ENCODE assay signal across 20 cellular contexts in the genomic region with DNA sequence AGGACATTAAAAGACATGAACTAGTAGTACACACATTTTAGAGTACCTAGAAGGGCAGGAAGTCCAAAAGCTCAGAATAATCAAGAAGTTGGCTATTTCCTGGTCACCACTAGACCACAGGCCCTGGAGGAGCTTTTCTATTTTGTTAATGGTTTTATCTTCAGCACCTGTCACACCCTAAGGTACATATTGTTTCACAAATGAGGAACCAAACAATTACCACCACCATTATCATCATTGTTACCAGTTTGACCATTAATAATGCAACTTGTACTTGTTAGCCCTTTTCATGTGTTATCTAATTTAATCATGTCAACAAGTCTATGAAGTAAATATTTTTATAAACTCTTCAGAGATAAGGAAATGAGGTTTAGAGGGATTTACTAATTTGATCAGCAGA.
"Had no signal": no experiment of that assay in that cellular context is flagged by ENCODE, and none has a peak within 500 bp of the region (broad histone marks: within the 10 kb centered on the region; RNA-seq: fewer than 3 reads in every experiment).

No MANE protein-coding gene starts in this region.

- H3K36me3 ChIP-seq: breast epithelium, SJCRH30 had no signal

- H3K9me3 ChIP-seq: breast epithelium, SJCRH30, SK-N-SH had no signal

- H3K4me3 Mint-ChIP-seq: activated CD4-positive, alpha-beta T cell treated with anti-CD3 and anti-CD28 coated beads, Interleukin-2, amount 10 ng/mL, durations not matched to agents 24 days and 14 days; activated naive CD8-positive, alpha-beta T cell treated with anti-CD3 and anti-CD28 coated beads, Interleukin-2, amount 10 ng/mL, durations not matched to agents 7 days and 5 days; WTC11 had no signal

- H3K27me3 Mint-ChIP-seq: activated CD4-positive, alpha-beta T cell treated with anti-CD3 and anti-CD28 coated beads, Interleukin-2, amount 10 ng/mL, durations not matched to agents 24 days and 14 days; activated naive CD8-positive, alpha-beta T cell treated with anti-CD3 and anti-CD28 coated beads, Interleukin-2, amount 10 ng/mL, durations not matched to agents 7 days and 5 days; IgD-negative memory B cell had no signal

- H3K27ac ChIP-seq: breast epithelium, SJCRH30 had no signal

- H3K9ac ChIP-seq: SK-N-SH had no signal

- H3K4me3 ChIP-seq: breast epithelium, SJCRH30 had no signal

- H3K27me3 ChIP-seq: breast epithelium, SJCRH30 had no signal

- H3K9me3 Mint-ChIP-seq: activated CD4-positive, alpha-beta T cell treated with anti-CD3 and anti-CD28 coated beads, Interleukin-2, amount 10 ng/mL, durations not matched to agents 24 days and 14 days; activated naive CD8-positive, alpha-beta T cell treated with anti-CD3 and anti-CD28 coated beads, Interleukin-2, amount 10 ng/mL, durations not matched to agents 7 days and 5 days; IgD-negative memory B cell; WTC11 had no signal

- H3K27ac Mint-ChIP-seq: activated CD4-positive, alpha-beta T cell treated with anti-CD3 and anti-CD28 coated beads, Interleukin-2, amount 10 ng/mL, durations not matched to agents 24 days and 14 days; activated naive CD8-positive, alpha-beta T cell treated with anti-CD3 and anti-CD28 coated beads, Interleukin-2, amount 10 ng/mL, durations not matched to agents 7 days and 5 days; IgD-negative memory B cell; WTC11 had no signal

- H3K4me1 ChIP-seq: breast epithelium, SJCRH30 had no signal

- H3K4me2 ChIP-seq: SK-N-SH had no signal

- H3K9me2 ChIP-seq: SK-N-SH had no signal

- ATAC-seq: Right ventricle myocardium inferior, WTC11 had no signal

- H3K36me3 Mint-ChIP-seq: IgD-negative memory B cell, WTC11 had no signal

- DNase-seq: activated CD4-positive, alpha-beta T cell treated with anti-CD3 and anti-CD28 coated beads, Interleukin-2, amount 10 ng/mL, durations not matched to agents 24 days and 14 days; activated CD4-positive, alpha-beta T cell treated with anti-CD3 and anti-CD28 coated beads, Interleukin-2, amount 50 U/mL, for 48 hours; activated CD4-positive, CD25-positive, alpha-beta regulatory T cell treated with anti-CD3 and anti-CD28 coated beads, Interleukin-2, amount 50 U/mL, for 72 hours; activated naive CD4-positive, alpha-beta T cell treated with anti-CD3 and anti-CD28 coated beads, Interleukin-2, amount 50 U/mL, for 16 hours; activated naive CD8-positive, alpha-beta T cell treated with anti-CD3 and anti-CD28 coated beads, Interleukin-2, amount 10 ng/mL, durations not matched to agents 7 days and 5 days; aorta; caudate nucleus; Karpas-422; NCI-H1694; NCI-H2081; NCI-H510A treated with DMSO at 0.1 percent for 48 hours; NCI-H69; NK-92 treated with Interleukin-12 subunit alpha and Interleukin-12 subunit beta, amount 100 ng/mL, for 24 hours; SJCRH30; SK-N-SH; T-helper 1 cell had no signal
